Comparison of ENCODE assay signal across 12 cellular contexts in genomic region chr1:226304291-226304955, GRCh38.
"Had no signal": no experiment of that assay in that cellular context is flagged by ENCODE, and none has a peak within 500 bp of the region (broad histone marks: within the 10 kb centered on the region; RNA-seq: fewer than 3 reads in every experiment).

No MANE protein-coding gene starts in this region.

- H3K4me1 ChIP-seq: foreskin keratinocyte had no signal

- H3K9me3 ChIP-seq: lower lobe of right lung, thoracic aorta had no signal

- H3K9me3 Mint-ChIP-seq: activated CD8-positive, alpha-beta T cell treated with anti-CD3 and anti-CD28 coated beads for 36 hours; activated naive CD4-positive, alpha-beta T cell treated with anti-CD3 and anti-CD28 coated beads for 36 hours; natural killer cell treated with Interleukin-12 subunit alpha and Interleukin-12 subunit beta and Interleukin-15 and Interleukin-18, amount 100 ng/mL, for 72 hours; stimulated activated naive CD8-positive, alpha-beta T cell treated with anti-CD3 and anti-CD28 coated beads, Interleukin-15, Interleukin-2, amounts not matched to agents 100 ng/mL and 50 ng/mL, for 24 hours had no signal

- H3K27ac ChIP-seq: cardiac muscle cell, foreskin keratinocyte, lower lobe of right lung, thoracic aorta had no signal

- H3K4me3 Mint-ChIP-seq: activated CD8-positive, alpha-beta T cell treated with anti-CD3 and anti-CD28 coated beads for 36 hours; activated naive CD4-positive, alpha-beta T cell treated with anti-CD3 and anti-CD28 coated beads for 36 hours; natural killer cell treated with Interleukin-12 subunit alpha and Interleukin-12 subunit beta and Interleukin-15 and Interleukin-18, amount 100 ng/mL, for 72 hours; stimulated activated naive CD8-positive, alpha-beta T cell treated with anti-CD3 and anti-CD28 coated beads, Interleukin-15, Interleukin-2, amounts not matched to agents 100 ng/mL and 50 ng/mL, for 24 hours had no signal

- H3K27ac Mint-ChIP-seq: activated CD8-positive, alpha-beta T cell treated with anti-CD3 and anti-CD28 coated beads for 36 hours; activated naive CD4-positive, alpha-beta T cell treated with anti-CD3 and anti-CD28 coated beads for 36 hours; natural killer cell treated with Interleukin-12 subunit alpha and Interleukin-12 subunit beta and Interleukin-15 and Interleukin-18, amount 100 ng/mL, for 72 hours; stimulated activated naive CD8-positive, alpha-beta T cell treated with anti-CD3 and anti-CD28 coated beads, Interleukin-15, Interleukin-2, amounts not matched to agents 100 ng/mL and 50 ng/mL, for 24 hours had no signal

- H3K36me3 Mint-ChIP-seq: natural killer cell treated with Interleukin-12 subunit alpha and Interleukin-12 subunit beta and Interleukin-15 and Interleukin-18, amount 100 ng/mL, for 72 hours had no signal

- H3K27me3 ChIP-seq: cardiac muscle cell, foreskin keratinocyte had no signal

- ATAC-seq: activated CD8-positive, alpha-beta T cell treated with anti-CD3 and anti-CD28 coated beads for 36 hours; foreskin keratinocyte; lower lobe of right lung; natural killer cell treated with Interleukin-12 subunit alpha and Interleukin-12 subunit beta and Interleukin-15 and Interleukin-18, amount 100 ng/mL, for 72 hours had no signal

- DNase-seq: activated CD8-positive, alpha-beta memory T cell treated with anti-CD3 and anti-CD28 coated beads, Interleukin-2, amount 50 U/mL, for 4 hours; activated CD8-positive, alpha-beta T cell treated with anti-CD3 and anti-CD28 coated beads for 36 hours; activated naive CD4-positive, alpha-beta T cell treated with anti-CD3 and anti-CD28 coated beads for 36 hours; foreskin keratinocyte; head of caudate nucleus; lower lobe of right lung; stimulated activated CD4-positive, alpha-beta T cell treated with anti-CD3 and anti-CD28 coated beads, Interleukin-4, amount 100 ng/mL, for 24 hours; T-helper 9 cell had no signal

- H3K27me3 Mint-ChIP-seq: activated CD8-positive, alpha-beta T cell treated with anti-CD3 and anti-CD28 coated beads for 36 hours; natural killer cell treated with Interleukin-12 subunit alpha and Interleukin-12 subunit beta and Interleukin-15 and Interleukin-18, amount 100 ng/mL, for 72 hours; stimulated activated naive CD8-positive, alpha-beta T cell treated with anti-CD3 and anti-CD28 coated beads, Interleukin-15, Interleukin-2, amounts not matched to agents 100 ng/mL and 50 ng/mL, for 24 hours had no signal
